27 cellular contexts compared by ENCODE assay signal in the genomic region with DNA sequence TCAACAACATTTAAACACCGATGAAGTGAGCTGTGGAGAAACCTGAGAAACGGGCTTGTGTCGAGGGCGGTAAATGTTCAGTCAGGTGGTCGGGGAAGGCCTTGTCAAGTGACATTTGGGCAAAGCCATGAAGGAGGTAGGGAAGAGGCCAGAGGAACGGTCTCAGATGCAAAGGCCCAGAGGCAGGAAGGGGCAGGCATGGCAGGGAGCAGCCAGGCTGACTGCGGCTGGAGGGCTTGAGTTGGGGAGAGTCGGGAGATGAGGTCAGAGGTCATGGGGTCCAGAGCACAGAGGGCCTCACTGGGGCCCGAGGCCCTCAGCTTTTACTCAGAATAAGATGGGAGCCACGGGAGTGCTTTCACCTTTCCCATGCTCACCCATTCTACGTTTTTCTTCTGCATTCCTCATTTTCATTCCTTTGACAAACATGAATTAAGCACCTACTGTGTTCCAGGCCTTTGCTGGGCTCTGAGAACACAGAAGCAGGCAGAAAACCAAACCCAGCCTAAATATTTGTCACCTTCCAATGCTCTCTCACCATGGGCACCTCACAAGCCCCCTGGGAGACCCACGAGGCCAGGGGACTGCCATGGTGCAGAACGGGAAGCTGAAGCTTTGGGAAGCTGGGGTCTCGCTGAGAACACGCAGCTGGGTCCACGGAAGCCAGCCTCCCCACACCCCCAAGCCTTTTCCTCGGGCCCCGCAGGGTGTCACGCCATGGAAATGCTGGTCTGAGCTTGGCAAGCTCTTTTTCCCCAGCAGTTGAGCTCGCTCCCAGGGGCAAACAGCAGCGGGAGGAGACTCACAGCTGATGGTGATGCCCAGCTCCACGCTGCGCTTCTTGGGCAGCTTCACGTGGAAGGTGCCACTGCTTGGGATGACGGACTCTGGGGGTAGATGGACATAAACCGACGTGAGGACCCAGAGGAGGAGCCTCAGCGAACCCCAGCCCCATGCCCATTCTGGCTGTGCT. TPM values are rescaled to one million over a fixed set of nuclear protein-coding genes. Genes with fewer than 3 reads are reported as not detected.
DNase-seq lines count a peak whose midpoint lies in the region; ATAC-seq and TF ChIP-seq lines count a peak whose summit lies in the region.
"Had no signal": no experiment of that assay in that cellular context is flagged by ENCODE, and none has a peak within 500 bp of the region (broad histone marks: within the 10 kb centered on the region; RNA-seq: fewer than 3 reads in every experiment).

No MANE protein-coding gene starts in this region.

- no peak for ATAC-seq in left colon
- ATAC-seq: A549, HepG2, mucosa of descending colon had no signal

- no peak overlapping the region for H3K56ac ChIP-seq in H9 (ENCODE audit: insufficient read length, low read depth, low read length)

- no peak overlapping the region for H3K23ac ChIP-seq in H9 (ENCODE audit: insufficient read length, low read depth, low read length)

- H3K9ac ChIP-seq in H9 (ENCODE audit: extremely low read depth, insufficient read length, low read length), result no peak overlapping the region

- H2BK20ac ChIP-seq in H9 (ENCODE audit: low read depth, low read length, poor library complexity, severe bottlenecking), result no peak overlapping the region

- H3K9me3 Mint-ChIP-seq in H9 (no peaks in the 10 kb centered on the region), chondrocyte (ENCODE audit: low read depth) (no peaks in the 10 kb centered on the region)
- H3K9me3 Mint-ChIP-seq: nephron progenitor cell had no signal

- H2AK5ac ChIP-seq in H9 (ENCODE audit: insufficient read length, low read length), result no peak overlapping the region

- no peak overlapping the region for H2AFZ ChIP-seq in H9 (ENCODE audit: low read length)
- H2AFZ ChIP-seq: PC-9 had no signal

- H3K18ac ChIP-seq in H9 (ENCODE audit: insufficient read length, low read depth, low read length), result no peak overlapping the region

- H2BK5ac ChIP-seq in H9 (ENCODE audit: insufficient read length, low read length), result no peak overlapping the region

- DNase-seq in activated CD8-positive, alpha-beta memory T cell treated with anti-CD3 and anti-CD28 coated beads, Interleukin-2, amount 50 U/mL, for 48 hours, result peak; percentile 42
- DNase-seq in activated CD8-positive, alpha-beta memory T cell treated with anti-CD3 and anti-CD28 coated beads for 24 hours, result no peak
- DNase-seq in H9, result peak; percentile 22
- peak; percentile 54 for DNase-seq in chondrocyte (ENCODE audit: low spot score)
- peak; percentile 73 for DNase-seq in posterior vena cava (ENCODE audit: low spot score)
- DNase-seq in nucleus accumbens (lab: John Stamatoyannopoulos, UW), result no peak
- DNase-seq in HCEC 1CT, result no peak
- no peak for DNase-seq in left colon
- DNase-seq: activated CD4-positive, alpha-beta T cell treated with anti-CD3 and anti-CD28 coated beads, Interleukin-2, amount 50 U/mL, for 1 hour; AML-193; CD4-positive, alpha-beta memory T cell; NCI-H1694; NCI-H524 treated with DMSO at 0.1 percent for 48 hours; nephron progenitor cell; PC-9; Right ventricle myocardium superior; small intestine; stimulated activated CD4-positive, alpha-beta T cell treated with anti-CD3 and anti-CD28 coated beads, Interleukin-1b, Interleukin-23, amount 100 ng/mL, for 48 hours; stimulated activated CD8-positive, alpha-beta memory T cell treated with anti-CD3 and anti-CD28 coated beads, Interleukin-4, amount 100 ng/mL, for 48 hours; stomach had no signal

- no peak for TF ChIP-seq CTCF in H9 (conservative IDR thresholded peaks at IDR 0.05)
- TF ChIP-seq CTCF in chondrocyte (IDR thresholded peaks at IDR 0.05), result no peak

- no peaks in the 10 kb centered on the region for H3K79me2 ChIP-seq in H9 (ENCODE audit: insufficient read depth, low read length)

- no peak overlapping the region for H3K4me2 ChIP-seq in H9 (ENCODE audit: insufficient read depth, insufficient read length, low read length)
- H3K4me2 ChIP-seq: A549, PC-9 had no signal

- no peaks in the 10 kb centered on the region for H3K27me3 ChIP-seq in H9 (ENCODE audit: insufficient read depth, low read length)
- H3K27me3 ChIP-seq: stomach, tibial nerve had no signal

- H3K27ac Mint-ChIP-seq in H9 (peak overlapping the region in 1 of 3 experiments; percentile 23; a peak in 2 of 7 replicates), chondrocyte (ENCODE audit: unreplicated experiment) (no peak overlapping the region)
- H3K27ac Mint-ChIP-seq: nephron progenitor cell, progenitor cell of endocrine pancreas had no signal

- no peak overlapping the region for H4K8ac ChIP-seq in H9 (replicated peaks; ENCODE audit: insufficient read length, low read depth, low read length)

- H3K36me3 Mint-ChIP-seq in H9 (ENCODE audit: insufficient read depth in 1 of 3, low read depth in 3 of 3) (no peaks in the 10 kb centered on the region), chondrocyte (ENCODE audit: low read depth) (no peaks in the 10 kb centered on the region)
- H3K36me3 Mint-ChIP-seq: CD4-positive, alpha-beta memory T cell had no signal

- no peaks in the 10 kb centered on the region for H3K79me1 ChIP-seq in H9 (ENCODE audit: insufficient read depth, low read depth, low read length, poor library complexity, severe bottlenecking)

- no peak overlapping the region for H4K91ac ChIP-seq in H9 (ENCODE audit: insufficient read length, low read depth, low read length)

- no peak overlapping the region for H2BK120ac ChIP-seq in H9 (ENCODE audit: low read depth, low read length, poor library complexity, severe bottlenecking)

- no peak overlapping the region for H2BK15ac ChIP-seq in H9 (ENCODE audit: low read depth, low read length)

- H3K27ac ChIP-seq in H9 (ENCODE audit: insufficient read length, low read depth, low read length), result no peak overlapping the region
- H3K27ac ChIP-seq: A549, PC-9, stomach, tibial nerve had no signal

- no CpG with 5 or more reads among the region's 28 CpGs for WGBS in H9 (ENCODE audit: extremely low coverage, insufficient read length, low lambda C conversion rate)

- no peak overlapping the region for H3K4me3 Mint-ChIP-seq in H9
- H3K4me3 Mint-ChIP-seq in chondrocyte (ENCODE audit: unreplicated experiment), result no peak overlapping the region
- H3K4me3 Mint-ChIP-seq: CD4-positive, alpha-beta memory T cell; nephron progenitor cell had no signal

- no peak overlapping the region; the same call in 1 of the 2 replicates for H3K14ac ChIP-seq in H9 (ENCODE audit: insufficient read depth, low read length)

- peaks cover 5% of the 10 kb centered on the region for H3K27me3 Mint-ChIP-seq in H9 (ENCODE audit: low read depth)
- H3K27me3 Mint-ChIP-seq in chondrocyte (ENCODE audit: low read depth), result no peaks in the 10 kb centered on the region

- no peak overlapping the region for H2BK12ac ChIP-seq in H9 (ENCODE audit: insufficient read length, low read depth, low read length)

- no peaks in the 10 kb centered on the region for H3K23me2 ChIP-seq in H9 (ENCODE audit: insufficient read length, low read depth, low read length, poor library complexity, severe bottlenecking)

- peaks cover 9 to 11% of the 10 kb centered on the region in 2 experiments for H3K4me1 Mint-ChIP-seq in H9
- H3K4me1 Mint-ChIP-seq in chondrocyte (ENCODE audit: low read depth), result peaks cover 2% of the 10 kb centered on the region

- no peak overlapping the region for H3K4ac ChIP-seq in H9 (ENCODE audit: low read depth, low read length)

- no peak overlapping the region for H3T11ph ChIP-seq in H9 (ENCODE audit: low read length)

- intact Hi-C loops in posterior vena cava (cut with DNase I) (no loop called here), left colon (cut with DNase I, micrococcal nuclease) (no loop called here)

- H3K9me3 ChIP-seq in H9 (ENCODE audit: control insufficient read depth, low read depth, low read length), result no peaks in the 10 kb centered on the region
- H3K9me3 ChIP-seq: A549, mucosa of descending colon, stomach, tibial nerve had no signal

- no peaks in the 10 kb centered on the region; the same call in 1 of the 2 replicates for H3K4me1 ChIP-seq in H9 (ENCODE audit: insufficient read depth, low read length)
- H3K4me1 ChIP-seq: A549 had no signal

- H4K20me1 ChIP-seq in H9 (ENCODE audit: control insufficient read depth, insufficient read depth, insufficient read length), result no peaks in the 10 kb centered on the region

- no peak overlapping the region for H4K5ac ChIP-seq in H9 (ENCODE audit: insufficient read length, low read depth, low read length)

RNA-seq across cellular contexts. Expression of gene GRIP2, which starts 27.9 kb away (rescaled TPM):
- total RNA-seq in H9 (2021) (3.1 and 3.2 TPM in 2 replicates), chondrocyte (0.20 to 0.63 TPM in 2 of 3 replicates, not detected in the other), posterior vena cava (1 to 10 TPM; 3.7 to 3.9 TPM), left colon (1 to 10 TPM in 1 of 2 donors, under 1 TPM in 1; 0.49 to 1.7 TPM)
- total RNA-seq: CD4-positive, alpha-beta memory T cell; dermis microvascular lymphatic vessel endothelial cell; PC-9; T-helper 2 cell treated with Interferon-gamma antibody and Interleukin-4, amounts not matched to agents 100 ng/mL and 5 ng/mL, for 36 hours had no signal

Comparison
In these comparisons a context has a peak if more than half of its experiments do, and no peak if none do; other contexts are left out.
1. DNase-seq: peak in activated CD8-positive, alpha-beta memory T cell treated with anti-CD3 and anti-CD28 coated beads, Interleukin-2, amount 50 U/mL, for 48 hours (single experiment), H9 (single experiment), chondrocyte (single experiment) and posterior vena cava (single experiment); none in activated CD8-positive, alpha-beta memory T cell treated with anti-CD3 and anti-CD28 coated beads for 24 hours (single experiment), nucleus accumbens (0 of 56), HCEC 1CT (single experiment) and left colon (0 of 2).